ENCODE assay signal across 19 cellular contexts in genomic region chr1:191963781-191964455, GRCh38.
DNase-seq lines count a peak whose midpoint lies in the region; ATAC-seq, FAIRE-seq and TF ChIP-seq lines count a peak whose summit lies in the region.
"Had no signal": no experiment of that assay in that cellular context is flagged by ENCODE, and none has a peak within 500 bp of the region (broad histone marks: within the 10 kb centered on the region; RNA-seq: fewer than 3 reads in every experiment).

No MANE protein-coding gene starts in this region.

- dilution Hi-C loops in endothelial cell of umbilical vein (cut with MboI; ENCODE audit: extremely low pct_ligation_motif_present, low sequenced_read_pairs) = no loop called here

- H3K4me2 ChIP-seq in Loucy (ENCODE audit: low read depth, low read length, poor library complexity, severe bottlenecking) (peak overlapping the region; percentile 45), endothelial cell of umbilical vein (ENCODE audit: insufficient read depth, low read length) (no peak overlapping the region), mesenchymal stem cell (ENCODE audit: low read length, poor library complexity, severe bottlenecking) (no peak overlapping the region)

- no peak overlapping the region for H2BK15ac ChIP-seq in mesenchymal stem cell (ENCODE audit: low read depth, poor library complexity, severe bottlenecking)

- H3K36me3 ChIP-seq in Loucy (ENCODE audit: insufficient read depth, low read length) (no peaks in the 10 kb centered on the region), endothelial cell of umbilical vein (ENCODE audit: control insufficient read depth in 2 of 2, extremely low read depth in 1 of 2, insufficient read depth in 2 of 2, low read length in 2 of 2) (no peaks in the 10 kb centered on the region), mesenchymal stem cell (ENCODE audit: control insufficient read depth in 1 of 2, insufficient read depth in 2 of 2, low read depth in 1 of 2, low read length in 2 of 2) (no peaks in the 10 kb centered on the region), WERI-Rb-1 (no peaks in the 10 kb centered on the region)

- H3K79me2 ChIP-seq in Loucy (ENCODE audit: insufficient read depth, low read length) (no peaks in the 10 kb centered on the region), endothelial cell of umbilical vein (ENCODE audit: control insufficient read depth, insufficient read depth, low read length) (no peaks in the 10 kb centered on the region)

- H3K79me1 ChIP-seq in mesenchymal stem cell (replicated peaks; ENCODE audit: low read length, poor library complexity, severe bottlenecking) = no peaks in the 10 kb centered on the region

- FAIRE-seq in endothelial cell of umbilical vein (lab: Jason Lieb, UNC) (no peak), GM19239 (lab: Jason Lieb, UNC) (no peak)

- no peak overlapping the region for H2BK5ac ChIP-seq in mesenchymal stem cell (ENCODE audit: low read depth, low read length, poor library complexity, severe bottlenecking)

- WGBS in mesenchymal stem cell = 80% methylated on average over 1 of the region's 3 CpGs

- no peak overlapping the region for H3K4ac ChIP-seq in mesenchymal stem cell (ENCODE audit: low read depth in 1 of 2, low read length in 2 of 2)

- no TSS peak for BruUV-seq in endothelial cell of umbilical vein (replicated peaks; lab: Mats Ljungman, UMichigan)

- in situ Hi-C loops in ACHN (cut with HindIII; ENCODE audit: low pct_ligation_motif_present, low pct_unique_long_range_greater_than_20kb, low sequenced_read_pairs) = no loop called here

- H3K4me3 ChIP-seq in Loucy (ENCODE audit: low read length, poor library complexity, severe bottlenecking) = peak overlapping the region; percentile 32
- no peak overlapping the region for H3K4me3 ChIP-seq in endothelial cell of umbilical vein (replicated peaks in 1 of 3; ENCODE audit: insufficient read depth in 1 of 3, low read depth in 1 of 3, low read length in 3 of 3)
- no peak overlapping the region for H3K4me3 ChIP-seq in mesenchymal stem cell (ENCODE audit: insufficient read depth in 1 of 2, low read depth in 1 of 2, low read length in 2 of 2)
- no peak overlapping the region for H3K4me3 ChIP-seq in WERI-Rb-1 (ENCODE audit: low read depth, low read length)

- H3K14ac ChIP-seq in mesenchymal stem cell (ENCODE audit: low read length in 2 of 2) = no peak overlapping the region

- no peak overlapping the region for H3K18ac ChIP-seq in mesenchymal stem cell (ENCODE audit: low read depth in 1 of 2, low read length in 2 of 2)

- no peak for ATAC-seq in HG03354 (IDR thresholded peaks at IDR 0.05; ENCODE audit: poor library complexity, severe bottlenecking, unreplicated experiment)

- H3K23ac ChIP-seq in mesenchymal stem cell (ENCODE audit: low read length in 2 of 2) = no peak overlapping the region

- H4K8ac ChIP-seq in mesenchymal stem cell (ENCODE audit: low read length) = no peak overlapping the region

- H3K9me2 ChIP-seq in Loucy (replicated peaks; ENCODE audit: low read depth, low read length) = no peaks in the 10 kb centered on the region

- H2BK12ac ChIP-seq in mesenchymal stem cell (ENCODE audit: low read length in 2 of 2) = no peak overlapping the region

- H3K27ac ChIP-seq in endothelial cell of umbilical vein (ENCODE audit: insufficient read depth, low read depth, low read length) (no peak overlapping the region), mesenchymal stem cell (ENCODE audit: low read length, poor library complexity, severe bottlenecking) (peak overlapping the region; percentile 79), WERI-Rb-1 (no peak overlapping the region)

- no peaks in the 10 kb centered on the region for H3F3A ChIP-seq in Loucy (ENCODE audit: low read depth)

- H3K9me3 ChIP-seq in Loucy (ENCODE audit: insufficient read depth, low read depth, low read length) (no peaks in the 10 kb centered on the region), endothelial cell of umbilical vein (replicated peaks; ENCODE audit: control insufficient read depth, insufficient read depth, low read length) (no peaks in the 10 kb centered on the region), mesenchymal stem cell (ENCODE audit: control insufficient read depth, low read length) (no peaks in the 10 kb centered on the region), WERI-Rb-1 (ENCODE audit: severe bottlenecking) (no peaks in the 10 kb centered on the region)

- no peak for TF ChIP-seq POLR2A in endothelial cell of umbilical vein (IDR thresholded peaks at IDR 0.05; ENCODE audit: low read depth, low read length)

- no peak overlapping the region for H4K91ac ChIP-seq in mesenchymal stem cell (ENCODE audit: low read length)

- H3K9ac ChIP-seq in Loucy (ENCODE audit: low read depth, low read length, poor library complexity, severe bottlenecking) (peak overlapping the region; percentile 19), endothelial cell of umbilical vein (replicated peaks; ENCODE audit: extremely low read depth, insufficient read depth, low read length) (no peak overlapping the region), mesenchymal stem cell (ENCODE audit: low read length) (no peak overlapping the region)

- H2AK5ac ChIP-seq in mesenchymal stem cell (ENCODE audit: low read length, severe bottlenecking) = no peak overlapping the region

- peaks cover 21% of the 10 kb centered on the region for H3K4me1 ChIP-seq in Loucy (ENCODE audit: insufficient read depth, low read length, poor library complexity, severe bottlenecking)
- H3K4me1 ChIP-seq in endothelial cell of umbilical vein (ENCODE audit: control insufficient read depth, extremely low read depth, insufficient read depth, low read length) = peaks cover 2% of the 10 kb centered on the region
- H3K4me1 ChIP-seq in mesenchymal stem cell (ENCODE audit: control insufficient read depth, insufficient read depth, low read depth, low read length) = no peaks in the 10 kb centered on the region

- no peak overlapping the region for H2BK120ac ChIP-seq in mesenchymal stem cell (ENCODE audit: low read depth, low read length)

- DNase-seq in ACHN (peak; percentile 12), endothelial cell of umbilical vein (ENCODE audit: low read depth, low spot score) (peak; percentile 53), mesenchymal stem cell (no peak), NCI-H2081 treated with DMSO at 0.1 percent for 48 hours (lab: John Stamatoyannopoulos, UW) (no peak), GM19239 (ENCODE audit: insufficient read length, low spot score) (no peak), WERI-Rb-1 (no peak)
- DNase-seq: activated CD4-positive, alpha-beta T cell treated with anti-CD3 and anti-CD28 coated beads, Interleukin-2, amount 50 U/mL, for 1 hour; activated CD8-positive, alpha-beta memory T cell treated with anti-CD3 and anti-CD28 coated beads, Interleukin-2, amount 50 U/mL, for 48 hours; anterior cingulate cortex; endodermal cell; GOT3; Kasumi-1; kidney glomerular epithelial cell; midbrain; NCI-H1105; SIG-M5; stimulated activated CD8-positive, alpha-beta memory T cell treated with anti-CD3 and anti-CD28 coated beads, Interleukin-4, amount 100 ng/mL, for 48 hours had no signal

- H3K9me1 ChIP-seq in endothelial cell of umbilical vein (replicated peaks; ENCODE audit: control insufficient read depth, extremely low read depth, insufficient read depth, low read length) = no peaks in the 10 kb centered on the region

- H2AFZ ChIP-seq in Loucy (ENCODE audit: low read length) (peak overlapping the region; percentile 31; the same call in 1 of the 2 replicates), endothelial cell of umbilical vein (ENCODE audit: low read depth, low read length) (peak overlapping the region; percentile 45), mesenchymal stem cell (ENCODE audit: low read depth, low read length) (no peak overlapping the region)

- POLR2A ChIA-PET in endothelial cell of umbilical vein (lab: Charles Lee) = no interaction called here

- TF ChIP-seq CTCF in Loucy (conservative IDR thresholded peaks at IDR 0.05; ENCODE audit: low read length) (no peak), endothelial cell of umbilical vein (IDR thresholded peaks at IDR 0.05; ENCODE audit: extremely low read depth in 1 of 2, insufficient read depth in 1 of 2, low read depth in 1 of 2, low read length in 2 of 2) (no peak), WERI-Rb-1 (IDR thresholded peaks at IDR 0.05; ENCODE audit: low read depth, low read length) (no peak)

- CTCF ChIA-PET in endothelial cell of umbilical vein (lab: Charles Lee) = interaction anchor here (1.2 kb wide), 1 partner anchor 9 kb away, joined by 3 read pairs; no protein-coding TSS in a partner anchor

- intact Hi-C loops in endothelial cell of umbilical vein (cut with micrococcal nuclease) = no loop called here

- no peaks in the 10 kb centered on the region for H4K20me1 ChIP-seq in Loucy (ENCODE audit: insufficient read depth, low read length, poor library complexity, severe bottlenecking)
- no peaks in the 10 kb centered on the region for H4K20me1 ChIP-seq in endothelial cell of umbilical vein (replicated peaks; ENCODE audit: control insufficient read depth, extremely low read depth, insufficient read depth, low read length)

- no peaks in the 10 kb centered on the region for H3K27me3 ChIP-seq in Loucy (ENCODE audit: insufficient read depth, low read length, poor library complexity, severe bottlenecking)
- no peaks in the 10 kb centered on the region for H3K27me3 ChIP-seq in endothelial cell of umbilical vein (ENCODE audit: control insufficient read depth in 2 of 2, insufficient read depth in 2 of 2, low read length in 2 of 2)
- no peaks in the 10 kb centered on the region for H3K27me3 ChIP-seq in mesenchymal stem cell (ENCODE audit: control insufficient read depth in 1 of 2, insufficient read depth in 1 of 2, low read length in 2 of 2)
- no peaks in the 10 kb centered on the region for H3K27me3 ChIP-seq in WERI-Rb-1 (ENCODE audit: insufficient read depth, low read depth, severe bottlenecking)

TF ChIP-seq in endothelial cell of umbilical vein, 7 proteins besides CTCF, POLR2A, EP300 and RAD21:
- TF ChIP-seq FOS (IDR thresholded peaks at IDR 0.05; ENCODE audit: borderline replicate concordance, insufficient read depth, low read length) (no peak), JUN (IDR thresholded peaks at IDR 0.05; ENCODE audit: borderline replicate concordance, insufficient read depth, insufficient read length, low read depth) (no peak), GATA2 (IDR thresholded peaks at IDR 0.05; ENCODE audit: insufficient read depth, insufficient read length, low read depth, low read length) (no peak), EZH2 (IDR thresholded peaks at IDR 0.05; ENCODE audit: borderline replicate concordance, low read depth, low read length, severe bottlenecking) (no peak), MYC (IDR thresholded peaks at IDR 0.05; ENCODE audit: low read depth, low read length) (no peak), MAX (IDR thresholded peaks at IDR 0.05; ENCODE audit: insufficient read depth, insufficient read length) (no peak), POLR2AphosphoS5 (IDR thresholded peaks at IDR 0.05; ENCODE audit: insufficient read depth, low read depth, low read length) (no peak)

Comparison
In these comparisons a context has a peak if more than half of its experiments do, and no peak if none do; other contexts are left out.
1. DNase-seq: peak in ACHN (single experiment) and endothelial cell of umbilical vein (single experiment); none in mesenchymal stem cell (single experiment), NCI-H2081 treated with DMSO at 0.1 percent for 48 hours (single experiment), GM19239 (single experiment) and WERI-Rb-1 (single experiment).